In genomic region chr12:108816652-108817335, GRCh38 we compare ENCODE assay signal across 1 cellular context.
TF ChIP-seq lines count a peak whose summit lies in the region.

No MANE protein-coding gene starts in this region.

TF ChIP-seq in SK-N-SH treated with all-trans-retinoic acid at 6 μM for 48 hours, 23 proteins besides CTCF, POLR2A, EP300 and RAD21 (continued from another document):
- no peak for TF ChIP-seq TOX (CRISPR knock-in tag; IDR thresholded peaks at IDR 0.05; ENCODE audit: borderline replicate concordance)
- TF ChIP-seq TCF4 (CRISPR knock-in tag; IDR thresholded peaks at IDR 0.05; ENCODE audit: borderline replicate concordance), result no peak
- TF ChIP-seq PPARA (CRISPR knock-in tag; IDR thresholded peaks at IDR 0.05; ENCODE audit: borderline replicate concordance), result no peak
- no peak for TF ChIP-seq ZNF8 (CRISPR knock-in tag; IDR thresholded peaks at IDR 0.05)
- no peak for TF ChIP-seq ZNF565 (CRISPR knock-in tag; conservative IDR thresholded peaks at IDR 0.05; ENCODE audit: low read depth)
